Comparison of ENCODE assay signal across 21 cellular contexts in genomic region chr2:154580767-154581166, GRCh38.
DNase-seq lines count a peak whose midpoint lies in the region; ATAC-seq, FAIRE-seq and TF ChIP-seq lines count a peak whose summit lies in the region.
"Had no signal": no experiment of that assay in that cellular context is flagged by ENCODE, and none has a peak within 500 bp of the region (broad histone marks: within the 10 kb centered on the region; RNA-seq: fewer than 3 reads in every experiment).

No MANE protein-coding gene starts in this region.

- H3K4me1 ChIP-seq in HepG2 (ENCODE audit: insufficient read depth, low read length) = no peaks in the 10 kb centered on the region
- no peaks in the 10 kb centered on the region for H3K4me1 ChIP-seq in right lobe of liver
- H3K4me1 ChIP-seq in endodermal cell (ENCODE audit: control insufficient read depth, insufficient read depth, low read length) = peaks cover 28% of the 10 kb centered on the region
- H3K4me1 ChIP-seq: A549; BLaER1 treated with 17β-estradiol and CSF1 and Interleukin-3, amounts not matched to agents 10 nM and 100 nM had no signal

- POLR2A ChIA-PET in HepG2 (lab: Yijun Ruan, JAX) = no interaction called here

- no peak overlapping the region for H3K27ac ChIP-seq in HepG2 (ENCODE audit: extremely low read length, insufficient read depth, low read length)
- no peak overlapping the region for H3K27ac ChIP-seq in right lobe of liver
- H3K27ac ChIP-seq in endodermal cell (ENCODE audit: low read depth, low read length) = no peak overlapping the region
- H3K27ac ChIP-seq: 22Rv1; A549; BLaER1 treated with 17β-estradiol and CSF1 and Interleukin-3, amounts not matched to agents 10 nM and 100 nM; C4-2B had no signal

- no TSS peak for BruUV-seq in HepG2 (replicated peaks; lab: Mats Ljungman, UMichigan)

- H3K9me3 ChIP-seq in HepG2 (ENCODE audit: low read length) = peaks cover 11% of the 10 kb centered on the region; the same call in 1 of the 2 replicates
- H3K9me3 ChIP-seq in right lobe of liver = no peaks in the 10 kb centered on the region
- no peaks in the 10 kb centered on the region for H3K9me3 ChIP-seq in endodermal cell (ENCODE audit: control insufficient read depth, low read length)
- H3K9me3 ChIP-seq: A549 had no signal

- H3K79me2 ChIP-seq in HepG2 (ENCODE audit: insufficient read depth, low read length) = no peaks in the 10 kb centered on the region

- TF ChIP-seq CTCF in HepG2 (CRISPR knock-in tag; IDR thresholded peaks at IDR 0.05) (no peak), right lobe of liver (IDR thresholded peaks at IDR 0.05) (no peak), endodermal cell (conservative IDR thresholded peaks at IDR 0.05) (no peak)

- CTCF ChIA-PET in HepG2 (lab: Yijun Ruan, JAX; ENCODE audit: low intra/inter-chr PET ratio, low total read pairs) = no interaction called here

- ATAC-seq in HepG2 (no peak), right lobe of liver (no peak), HG03457 (IDR thresholded peaks at IDR 0.05; ENCODE audit: unreplicated experiment) (no peak)
- ATAC-seq: A549; CD8-positive, alpha-beta T cell had no signal

- DNase-seq in HepG2 (ENCODE audit: low spot score) = no peak
- no peak for DNase-seq in right lobe of liver
- no peak for DNase-seq in endodermal cell
- no peak for DNase-seq in kidney tubule cell (ENCODE audit: low spot score)
- DNase-seq: AML-193; Caco-2; Calu3; CD4-positive, alpha-beta T cell; CD8-positive, alpha-beta T cell; DMS79 treated with DMSO at 0.1 percent for 48 hours; GF-D8 had no signal

- H3K27me3 Mint-ChIP-seq in endodermal cell (ENCODE audit: insufficient read depth) = no peaks in the 10 kb centered on the region
- H3K27me3 Mint-ChIP-seq: B cell; CD4-positive, alpha-beta T cell had no signal

- H3K27ac Mint-ChIP-seq in endodermal cell = peak overlapping the region; percentile 90
- H3K27ac Mint-ChIP-seq: B cell; CD4-positive, alpha-beta T cell; CD8-positive, alpha-beta T cell had no signal

- H3K4me2 ChIP-seq in HepG2 (ENCODE audit: low read depth, low read length) = no peak overlapping the region
- H3K4me2 ChIP-seq: A549; BLaER1 treated with 17β-estradiol and CSF1 and Interleukin-3, amounts not matched to agents 10 nM and 100 nM had no signal

- intact Hi-C loops in HepG2 (cut with micrococcal nuclease; ENCODE audit: unreplicated experiment) (no loop called here), right lobe of liver (cut with DNase I) (no loop called here)

- no peak overlapping the region for H3K9ac ChIP-seq in HepG2 (ENCODE audit: insufficient read depth, low read depth, low read length)
- no peak overlapping the region for H3K9ac ChIP-seq in endodermal cell (ENCODE audit: extremely low read depth, low read length, poor library complexity, severe bottlenecking)
- H3K9ac ChIP-seq: BLaER1 treated with 17β-estradiol and CSF1 and Interleukin-3, amounts not matched to agents 10 nM and 100 nM had no signal

- H2AFZ ChIP-seq in HepG2 (ENCODE audit: low read length) = no peak overlapping the region

- FAIRE-seq in HepG2 (lab: Jason Lieb, UNC) = no peak
- FAIRE-seq: A549, D721Med, G401.6, GM12891, GM19239 had no signal

- TF ChIP-seq EP300 in HepG2 (IDR thresholded peaks at IDR 0.05; ENCODE audit: low read depth in 2 of 2, low read length in 2 of 2) = no peak
- no peak for TF ChIP-seq EP300 in HepG2 (CRISPR knock-in tag; IDR thresholded peaks at IDR 0.05; ENCODE audit: borderline replicate concordance)

- H3K4me3 Mint-ChIP-seq in endodermal cell = no peak overlapping the region
- H3K4me3 Mint-ChIP-seq: B cell; CD4-positive, alpha-beta T cell; CD8-positive, alpha-beta T cell had no signal

- H3K36me3 Mint-ChIP-seq in endodermal cell (ENCODE audit: low read depth) = peaks cover 9% of the 10 kb centered on the region
- H3K36me3 Mint-ChIP-seq: CD8-positive, alpha-beta T cell had no signal

- no peak for TF ChIP-seq RAD21 in HepG2 (CRISPR knock-in tag; IDR thresholded peaks at IDR 0.05)

- in situ Hi-C loops in HepG2 (cut with HindIII; ENCODE audit: extremely low pct_ligation_motif_present, low pct_unique_long_range_greater_than_20kb) = no loop called here

- no peak overlapping the region for H3K4me3 ChIP-seq in HepG2 (replicated peaks in 1 of 3; ENCODE audit: insufficient read depth in 1 of 3, low read depth in 2 of 3, low read length in 3 of 3)
- no peak overlapping the region for H3K4me3 ChIP-seq in right lobe of liver
- H3K4me3 ChIP-seq in endodermal cell (ENCODE audit: low read length) = peak overlapping the region; percentile 50
- H3K4me3 ChIP-seq: A549; BLaER1 treated with 17β-estradiol and CSF1 and Interleukin-3, amounts not matched to agents 10 nM and 100 nM had no signal

- WGBS in HepG2 (ENCODE audit: low lambda C conversion rate) = 2% methylated on average over 3 of the region's 3 CpGs
- WGBS in right lobe of liver (ENCODE audit: insufficient coverage, low coverage, low lambda C conversion rate, missing lambda C conversion rate) = 76% methylated on average over 3 of the region's 3 CpGs
- 81% methylated on average over 3 of the region's 3 CpGs for WGBS in endodermal cell (ENCODE audit: insufficient coverage in 1 of 2, insufficient read length in 1 of 2), 2 experiments

- no peaks in the 10 kb centered on the region for H3K36me3 ChIP-seq in HepG2 (replicated peaks in 1 of 2; ENCODE audit: control insufficient read depth in 1 of 2, insufficient read depth in 2 of 2, low read length in 2 of 2)
- H3K36me3 ChIP-seq in right lobe of liver = no peaks in the 10 kb centered on the region
- no peaks in the 10 kb centered on the region for H3K36me3 ChIP-seq in endodermal cell (ENCODE audit: control insufficient read depth, insufficient read depth, low read length)
- H3K36me3 ChIP-seq: BLaER1 treated with 17β-estradiol and CSF1 and Interleukin-3, amounts not matched to agents 10 nM and 100 nM had no signal

- H3K4me1 Mint-ChIP-seq in endodermal cell = peaks cover 48% of the 10 kb centered on the region
- H3K4me1 Mint-ChIP-seq: B cell had no signal

- H4K20me1 ChIP-seq in HepG2 (ENCODE audit: insufficient read depth, low read length) = no peaks in the 10 kb centered on the region
- H4K20me1 ChIP-seq: BLaER1 treated with 17β-estradiol and CSF1 and Interleukin-3, amounts not matched to agents 10 nM and 100 nM had no signal

- TF ChIP-seq POLR2A in HepG2 (IDR thresholded peaks at IDR 0.05; ENCODE audit: insufficient read depth in 1 of 2, low read depth in 2 of 2, low read length in 2 of 2) (no peak), right lobe of liver (IDR thresholded peaks at IDR 0.05) (no peak)

- peaks cover 10% of the 10 kb centered on the region for H3K9me3 Mint-ChIP-seq in endodermal cell

- H3K27me3 ChIP-seq in HepG2 (ENCODE audit: control insufficient read depth in 1 of 2, insufficient read depth in 2 of 2, low read length in 2 of 2) (no peaks in the 10 kb centered on the region), right lobe of liver (no peaks in the 10 kb centered on the region), endodermal cell (ENCODE audit: control insufficient read depth, insufficient read depth, low read length, poor library complexity, severe bottlenecking) (no peaks in the 10 kb centered on the region)
- H3K27me3 ChIP-seq: BLaER1 treated with 17β-estradiol and CSF1 and Interleukin-3, amounts not matched to agents 10 nM and 100 nM had no signal

TF ChIP-seq in HepG2, 621 proteins besides CTCF, POLR2A, EP300 and RAD21:
- TF ChIP-seq CCAR2 (optimal IDR thresholded peaks at IDR 0.05; ENCODE audit: low read depth, low read length) = no peak
- TF ChIP-seq ZNF160 (CRISPR knock-in tag; IDR thresholded peaks at IDR 0.05) = peak; percentile 97
TF ChIP-seq in HepG2: peak in this region for 1.
